Comparison of ENCODE assay signal across 15 cellular contexts in genomic region chr10:33314788-33315561, GRCh38. TPM values are rescaled to one million over a fixed set of nuclear protein-coding genes. Genes with fewer than 3 reads are reported as not detected.
DNase-seq lines count a peak whose midpoint lies in the region; ATAC-seq and TF ChIP-seq lines count a peak whose summit lies in the region.
"Had no signal": no experiment of that assay in that cellular context is flagged by ENCODE, and none has a peak within 500 bp of the region (broad histone marks: within the 10 kb centered on the region; RNA-seq: fewer than 3 reads in every experiment).

No MANE protein-coding gene starts in this region.

- peaks cover 8 to 84% of the 10 kb centered on the region in 2 experiments for H3K36me3 ChIP-seq in SK-N-SH (replicated peaks in 1 of 2; ENCODE audit: control insufficient read depth in 1 of 2, insufficient read depth in 2 of 2, low read length in 1 of 2)
- no peaks in the 10 kb centered on the region for H3K36me3 ChIP-seq in esophagus squamous epithelium
- H3K36me3 ChIP-seq in smooth muscle cell (ENCODE audit: low read depth), result no peaks in the 10 kb centered on the region

- peaks cover 8 to 20% of the 10 kb centered on the region in 2 experiments; a peak in 2 of 4 replicates for H3K4me1 ChIP-seq in SK-N-SH (ENCODE audit: control insufficient read depth in 1 of 2, insufficient read depth in 2 of 2, low read depth in 1 of 2, low read length in 1 of 2)
- peaks cover 0 to 47% (median 3%) of the 10 kb centered on the region in 3 donors for H3K4me1 ChIP-seq in esophagus squamous epithelium
- peaks cover 6% of the 10 kb centered on the region for H3K4me1 ChIP-seq in smooth muscle cell (ENCODE audit: low read depth)

- H3K27ac ChIP-seq in SK-N-SH (ENCODE audit: low read depth in 2 of 2, low read length in 1 of 2) (peak overlapping the region in 1 of 2 experiments; percentile 2; a peak in 1 of 4 replicates), esophagus squamous epithelium (peak overlapping the region in 3 of 4 donors; percentile 13 to 47 (median 36)), smooth muscle cell (ENCODE audit: low read depth) (peak overlapping the region; percentile 60)

- DNase-seq in SK-N-SH (no peak), NCI-H748 treated with DMSO at 0.1 percent for 48 hours (lab: John Stamatoyannopoulos, UW) (peak; percentile 17), esophagus squamous epithelium (lab: John Stamatoyannopoulos, UW) (no peak), smooth muscle cell (lab: John Stamatoyannopoulos, UW; ENCODE audit: unreplicated experiment) (no peak)
- DNase-seq: activated CD4-positive, alpha-beta T cell treated with anti-CD3 and anti-CD28 coated beads for 1 hour; activated T-cell treated with anti-CD3 and anti-CD28 coated beads, Interleukin-2, amount 50 U/mL, for 72 hours; anterior cingulate cortex; effector CD4-positive, alpha-beta T cell; posterior cingulate gyrus; T-cell had no signal

- POLR2A ChIA-PET in SK-N-SH (lab: Yijun Ruan, JAX), result no interaction called here

- H3K4me3 ChIP-seq in SK-N-SH (ENCODE audit: low read depth in 2 of 2, low read length in 1 of 2) (no peak overlapping the region), esophagus squamous epithelium (no peak overlapping the region), smooth muscle cell (no peak overlapping the region)
- H3K4me3 ChIP-seq: GM23338 had no signal

- TF ChIP-seq EP300 in SK-N-SH (IDR thresholded peaks at IDR 0.05; ENCODE audit: borderline replicate concordance in 1 of 2, low read depth in 1 of 2, low read length in 1 of 2), result no peak

- CTCF ChIA-PET in SK-N-SH (lab: Yijun Ruan, JAX), result interaction anchor here (1.2 kb wide), 1 partner anchor 10 kb away, joined by 3 read pairs; no protein-coding TSS in a partner anchor

- H3K27me3 ChIP-seq in SK-N-SH (ENCODE audit: insufficient read depth) (no peaks in the 10 kb centered on the region), esophagus squamous epithelium (no peaks in the 10 kb centered on the region), smooth muscle cell (ENCODE audit: low read depth) (no peaks in the 10 kb centered on the region)

- TF ChIP-seq POLR2A in esophagus squamous epithelium (IDR thresholded peaks at IDR 0.05), result no peak

- 77% methylated on average over 5 of the region's 5 CpGs for WGBS in SK-N-SH (ENCODE audit: low lambda C conversion rate)
- WGBS in esophagus squamous epithelium, 2 donors, result 26% methylated on average over 5 of the region's 5 CpGs
- WGBS in smooth muscle cell (ENCODE audit: low lambda C conversion rate), result 87% methylated on average over 5 of the region's 5 CpGs

- H4K20me1 ChIP-seq in SK-N-SH (ENCODE audit: insufficient read depth) (peaks cover 95% of the 10 kb centered on the region), smooth muscle cell (ENCODE audit: low read depth) (no peaks in the 10 kb centered on the region)

- H3K9ac ChIP-seq in SK-N-SH (no peak overlapping the region), smooth muscle cell (ENCODE audit: low read depth) (no peak overlapping the region)

- H2AFZ ChIP-seq in SK-N-SH (ENCODE audit: low read depth) (no peak overlapping the region), smooth muscle cell (ENCODE audit: low read depth) (no peak overlapping the region)

- peaks cover 100% of the 10 kb centered on the region for H3K79me2 ChIP-seq in SK-N-SH (ENCODE audit: insufficient read depth)
- peaks cover 96% of the 10 kb centered on the region for H3K79me2 ChIP-seq in smooth muscle cell (ENCODE audit: low read depth)

- no peaks in the 10 kb centered on the region for H3K9me2 ChIP-seq in SK-N-SH

- H3F3A ChIP-seq in SK-N-SH (replicated peaks; ENCODE audit: insufficient read depth) (peaks cover 22% of the 10 kb centered on the region), smooth muscle cell (ENCODE audit: low read depth) (peaks cover 8% of the 10 kb centered on the region)

- TF ChIP-seq CTCF in SK-N-SH (IDR thresholded peaks at IDR 0.05) (no peak), esophagus squamous epithelium (IDR thresholded peaks at IDR 0.05) (no peak), smooth muscle cell (IDR thresholded peaks at IDR 0.05; ENCODE audit: borderline replicate concordance, insufficient read depth, poor library complexity, severe bottlenecking) (no peak)

- H3K9me3 ChIP-seq in SK-N-SH (no peaks in the 10 kb centered on the region), esophagus squamous epithelium (no peaks in the 10 kb centered on the region), smooth muscle cell (replicated peaks; ENCODE audit: low read depth) (no peaks in the 10 kb centered on the region)

- no peak for TF ChIP-seq RAD21 in SK-N-SH (IDR thresholded peaks at IDR 0.05; ENCODE audit: low read length)

- H3K4me2 ChIP-seq in SK-N-SH (no peak overlapping the region), smooth muscle cell (peak overlapping the region; percentile 22)
- H3K4me2 ChIP-seq: GM23338 had no signal

- ATAC-seq in SK-N-SH treated with all-trans-retinoic acid at 6 μM for 48 hours (peak; percentile 24), GM21619 (IDR thresholded peaks at IDR 0.05; ENCODE audit: unreplicated experiment) (no peak), HG03442 (IDR thresholded peaks at IDR 0.05; ENCODE audit: unreplicated experiment) (no peak), GM21723 (IDR thresholded peaks at IDR 0.05; ENCODE audit: unreplicated experiment) (no peak)
- ATAC-seq: activated T-cell treated with anti-CD3 and anti-CD28 coated beads, Interleukin-2, amount 50 U/mL, for 72 hours; GM23338; T-cell had no signal

- intact Hi-C loops in esophagus squamous epithelium (cut with DNase I), result no loop called here

TF ChIP-seq in SK-N-SH treated with all-trans-retinoic acid at 6 μM for 48 hours, 23 proteins besides CTCF, POLR2A, EP300 and RAD21 (continues in another document):
- no peak for TF ChIP-seq GLIS3 (CRISPR knock-in tag; IDR thresholded peaks at IDR 0.05)
- TF ChIP-seq ISL1 (CRISPR knock-in tag; IDR thresholded peaks at IDR 0.05), result no peak
- TF ChIP-seq ZC3H10 (CRISPR knock-in tag; IDR thresholded peaks at IDR 0.05), result no peak
- TF ChIP-seq POU6F1 (CRISPR knock-in tag; IDR thresholded peaks at IDR 0.05; ENCODE audit: borderline replicate concordance, low read depth), result no peak
- no peak for TF ChIP-seq ARNTL (CRISPR knock-in tag; IDR thresholded peaks at IDR 0.05; ENCODE audit: borderline replicate concordance, low read depth)
- no peak for TF ChIP-seq BACH2 (CRISPR knock-in tag; IDR thresholded peaks at IDR 0.05; ENCODE audit: borderline replicate concordance)
- TF ChIP-seq OSR1 (CRISPR knock-in tag; IDR thresholded peaks at IDR 0.05), result no peak
- no peak for TF ChIP-seq ZNF565 (CRISPR knock-in tag; conservative IDR thresholded peaks at IDR 0.05; ENCODE audit: low read depth)
- TF ChIP-seq TCF4 (CRISPR knock-in tag; IDR thresholded peaks at IDR 0.05; ENCODE audit: borderline replicate concordance), result no peak
- TF ChIP-seq ZNF70 (CRISPR knock-in tag; IDR thresholded peaks at IDR 0.05), result no peak
- no peak for TF ChIP-seq ZFP30 (CRISPR knock-in tag; IDR thresholded peaks at IDR 0.05)
- no peak for TF ChIP-seq ZFP3 (CRISPR knock-in tag; IDR thresholded peaks at IDR 0.05)

TF ChIP-seq in SK-N-SH, 30 proteins besides CTCF, POLR2A, EP300 and RAD21 (continues in another document):
- no peak for TF ChIP-seq GATA2 (CRISPR knock-in tag; IDR thresholded peaks at IDR 0.05)
- TF ChIP-seq YY1 (IDR thresholded peaks at IDR 0.05; ENCODE audit: low read depth), result no peak
- no peak for TF ChIP-seq RFX5 (IDR thresholded peaks at IDR 0.05; ENCODE audit: low read length)
- TF ChIP-seq CHD2 (IDR thresholded peaks at IDR 0.05; ENCODE audit: low read length, partially characterized antibody), result no peak
- no peak for TF ChIP-seq EZH2phosphoT487 (IDR thresholded peaks at IDR 0.05; ENCODE audit: borderline replicate concordance, low read depth)
- TF ChIP-seq REST (IDR thresholded peaks at IDR 0.05; ENCODE audit: low read depth, low read length), result no peak
- no peak for TF ChIP-seq FOSL2 (IDR thresholded peaks at IDR 0.05; ENCODE audit: borderline replicate concordance, low read depth)
- TF ChIP-seq SMC3 (IDR thresholded peaks at IDR 0.05; ENCODE audit: low read depth, low read length), result no peak

RNA-seq across cellular contexts. Expression of gene NRP1, which starts 19.5 kb away (rescaled TPM):
- 129 and 149 TPM in 2 replicates for polyA plus RNA-seq in SK-N-SH (2012; rRNA removed)
- 125 and 142 TPM in 2 replicates for polyA plus RNA-seq in SK-N-SH (2012; cell fraction: cytosol; rRNA removed)
- 100 and 136 TPM in 2 replicates for polyA plus RNA-seq in SK-N-SH (2012; cell fraction: nucleus; rRNA removed)
- total RNA-seq in esophagus squamous epithelium, result 10 to 100 TPM in 2 of 4 donors, 1 to 10 TPM in 2; 3.1 to 27.7 (median 12.0) TPM
- 74.8 and 83.7 TPM in 2 replicates for total RNA-seq in smooth muscle cell
- 61.9 and 80.4 TPM in 2 replicates for polyA plus RNA-seq in smooth muscle cell
